1 cellular context compared by ENCODE assay signal in the genomic region with DNA sequence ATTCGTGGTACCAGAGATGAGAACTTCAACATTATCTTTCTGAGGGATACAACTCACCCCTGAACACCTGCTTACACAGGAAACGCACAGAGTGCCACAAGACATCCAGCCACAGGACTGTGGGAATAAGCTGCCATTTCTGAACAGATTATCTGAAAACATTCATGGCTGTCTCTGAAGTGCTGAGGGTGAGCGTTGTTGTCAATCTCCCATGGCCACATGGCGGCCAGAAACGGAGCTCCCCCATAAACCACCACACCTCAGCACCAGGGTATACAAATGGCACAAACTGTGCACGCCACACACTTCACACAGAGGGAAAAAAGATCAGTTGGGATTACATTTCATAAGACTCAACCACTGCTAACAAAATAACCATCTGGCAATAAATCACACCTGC.
TF ChIP-seq lines count a peak whose summit lies in the region.

No MANE protein-coding gene starts in this region.

TF ChIP-seq in IMR-90, 13 proteins besides CTCF, POLR2A, EP300 and RAD21:
- TF ChIP-seq CEBPB (IDR thresholded peaks at IDR 0.05; ENCODE audit: low read depth, low read length) (no peak), MAFK (IDR thresholded peaks at IDR 0.05; ENCODE audit: low read depth, low read length) (no peak), MAZ (IDR thresholded peaks at IDR 0.05; ENCODE audit: borderline replicate concordance, low read depth, low read length) (no peak), SMC3 (IDR thresholded peaks at IDR 0.05; ENCODE audit: low read depth, low read length) (no peak), RCOR1 (IDR thresholded peaks at IDR 0.05; ENCODE audit: insufficient replicate concordance, low read length) (no peak), BHLHE40 (IDR thresholded peaks at IDR 0.05; ENCODE audit: low read depth, low read length) (no peak), RFX5 (IDR thresholded peaks at IDR 0.05; ENCODE audit: low read depth, low read length) (no peak), NFE2L2 (IDR thresholded peaks at IDR 0.05; ENCODE audit: low read depth, low read length) (no peak), FOS (IDR thresholded peaks at IDR 0.05; ENCODE audit: low read depth, low read length) (no peak), MXI1 (IDR thresholded peaks at IDR 0.05; ENCODE audit: borderline replicate concordance, low read depth, low read length) (no peak), CHD1 (IDR thresholded peaks at IDR 0.05; ENCODE audit: low read depth, low read length) (no peak)
- TF ChIP-seq, protein P1, sequence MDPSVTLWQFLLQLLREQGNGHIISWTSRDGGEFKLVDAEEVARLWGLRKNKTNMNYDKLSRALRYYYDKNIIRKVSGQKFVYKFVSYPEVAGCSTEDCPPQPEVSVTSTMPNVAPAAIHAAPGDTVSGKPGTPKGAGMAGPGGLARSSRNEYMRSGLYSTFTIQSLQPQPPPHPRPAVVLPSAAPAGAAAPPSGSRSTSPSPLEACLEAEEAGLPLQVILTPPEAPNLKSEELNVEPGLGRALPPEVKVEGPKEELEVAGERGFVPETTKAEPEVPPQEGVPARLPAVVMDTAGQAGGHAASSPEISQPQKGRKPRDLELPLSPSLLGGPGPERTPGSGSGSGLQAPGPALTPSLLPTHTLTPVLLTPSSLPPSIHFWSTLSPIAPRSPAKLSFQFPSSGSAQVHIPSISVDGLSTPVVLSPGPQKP (IDR thresholded peaks at IDR 0.05; ENCODE audit: borderline replicate concordance, low read depth, low read length) = no peak
- TF ChIP-seq, protein P2, sequence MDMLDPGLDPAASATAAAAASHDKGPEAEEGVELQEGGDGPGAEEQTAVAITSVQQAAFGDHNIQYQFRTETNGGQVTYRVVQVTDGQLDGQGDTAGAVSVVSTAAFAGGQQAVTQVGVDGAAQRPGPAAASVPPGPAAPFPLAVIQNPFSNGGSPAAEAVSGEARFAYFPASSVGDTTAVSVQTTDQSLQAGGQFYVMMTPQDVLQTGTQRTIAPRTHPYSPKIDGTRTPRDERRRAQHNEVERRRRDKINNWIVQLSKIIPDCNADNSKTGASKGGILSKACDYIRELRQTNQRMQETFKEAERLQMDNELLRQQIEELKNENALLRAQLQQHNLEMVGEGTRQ (IDR thresholded peaks at IDR 0.05; ENCODE audit: low read depth, low read length) = no peak
